ENCODE assay signal across 16 cellular contexts in the genomic region with DNA sequence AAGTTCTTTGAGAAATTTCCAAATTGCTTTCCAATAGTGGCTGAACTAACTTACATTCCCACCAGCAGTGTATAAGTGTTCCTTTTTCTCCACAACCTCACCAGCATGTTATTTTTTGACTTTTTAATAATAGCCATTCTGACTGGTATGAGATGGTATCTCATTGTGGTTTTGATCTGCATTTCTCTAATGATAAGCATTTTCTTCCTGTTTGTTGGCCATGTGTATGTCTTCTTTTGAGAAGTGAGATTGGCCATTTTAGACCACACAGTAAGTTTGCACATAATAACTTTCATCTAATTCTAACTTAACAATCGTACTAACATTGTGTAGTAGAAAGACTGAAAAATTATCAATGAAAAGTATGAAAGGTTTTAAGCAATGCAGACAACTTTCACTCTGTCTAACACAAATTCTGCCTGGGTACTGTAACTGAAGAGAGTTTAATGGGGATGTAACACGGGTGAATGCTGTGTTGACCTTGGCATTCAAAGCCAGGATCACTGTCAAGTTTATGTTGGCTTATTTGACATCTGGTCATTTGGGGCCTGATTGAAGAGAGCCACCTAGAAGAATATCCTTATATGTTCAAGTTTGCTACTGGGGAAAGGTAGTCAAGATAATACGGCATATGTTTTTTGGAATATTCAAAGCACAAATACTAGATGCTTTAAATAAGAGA. TPM values are rescaled to one million over a fixed set of nuclear protein-coding genes. Genes with fewer than 3 reads are reported as not detected.
DNase-seq lines count a peak whose midpoint lies in the region; ATAC-seq and TF ChIP-seq lines count a peak whose summit lies in the region.
"Had no signal": no experiment of that assay in that cellular context is flagged by ENCODE, and none has a peak within 500 bp of the region (broad histone marks: within the 10 kb centered on the region; RNA-seq: fewer than 3 reads in every experiment).

No MANE protein-coding gene starts in this region.

- TF ChIP-seq EP300 in sigmoid colon (IDR thresholded peaks at IDR 0.05) = no peak

- H3K4me1 Mint-ChIP-seq in T-helper 2 cell treated with Interferon-gamma antibody and Interleukin-4, amounts not matched to agents 5 μg/mL and 100 μg/mL, for 36 hours (ENCODE audit: low read depth) = peaks cover 3% of the 10 kb centered on the region
- H3K4me1 Mint-ChIP-seq: B cell had no signal

- DNase-seq in LNCaP clone FGC (ENCODE audit: low read depth) (peak; percentile 34), iris pigment epithelial cell (ENCODE audit: low read depth) (peak; percentile 27), sigmoid colon (no peak), kidney glomerular epithelial cell (lab: John Stamatoyannopoulos, UW) (no peak)
- no peak for DNase-seq in T-helper 2 cell treated with Interferon-gamma antibody and Interleukin-4, amounts not matched to agents 5 μg/mL and 100 μg/mL, for 36 hours (ENCODE audit: low spot score)
- DNase-seq: CD4-positive, alpha-beta T cell; DMS79 treated with DMSO at 0.1 percent for 48 hours; KG1; NCI-H1930; NCI-H2171 treated with DMSO at 0.1 percent for 48 hours; NCI-H510A treated with DMSO at 0.1 percent for 48 hours; SIG-M5 had no signal

- no peaks in the 10 kb centered on the region for H3K36me3 Mint-ChIP-seq in T-helper 2 cell treated with Interferon-gamma antibody and Interleukin-4, amounts not matched to agents 5 μg/mL and 100 μg/mL, for 36 hours (ENCODE audit: low read depth)

- no peak overlapping the region for H3K4me3 Mint-ChIP-seq in T-helper 2 cell treated with Interferon-gamma antibody and Interleukin-4, amounts not matched to agents 5 μg/mL and 100 μg/mL, for 36 hours
- H3K4me3 Mint-ChIP-seq: B cell; CD4-positive, alpha-beta T cell had no signal

- H3K36me3 ChIP-seq in skeletal muscle satellite cell (ENCODE audit: insufficient read depth, low read length) (no peaks in the 10 kb centered on the region), sigmoid colon (no peaks in the 10 kb centered on the region)

- H3K9me3 ChIP-seq in skeletal muscle satellite cell (replicated peaks; ENCODE audit: low read length) (no peaks in the 10 kb centered on the region), sigmoid colon (no peaks in the 10 kb centered on the region)

- no peak overlapping the region for H3K27ac Mint-ChIP-seq in T-helper 2 cell treated with Interferon-gamma antibody and Interleukin-4, amounts not matched to agents 5 μg/mL and 100 μg/mL, for 36 hours
- H3K27ac Mint-ChIP-seq: B cell; CD4-positive, alpha-beta T cell had no signal

- ATAC-seq in GM19455 (IDR thresholded peaks at IDR 0.05; ENCODE audit: unreplicated experiment) = no peak

- no peak overlapping the region for H3K9ac ChIP-seq in skeletal muscle satellite cell (ENCODE audit: low read depth, low read length)

- peaks cover 9% of the 10 kb centered on the region for H3K27me3 Mint-ChIP-seq in T-helper 2 cell treated with Interferon-gamma antibody and Interleukin-4, amounts not matched to agents 5 μg/mL and 100 μg/mL, for 36 hours (ENCODE audit: low read depth)
- H3K27me3 Mint-ChIP-seq: CD4-positive, alpha-beta T cell had no signal

- TF ChIP-seq POLR2A in sigmoid colon (IDR thresholded peaks at IDR 0.05) = no peak

- H3K4me1 ChIP-seq in skeletal muscle satellite cell (ENCODE audit: control insufficient read depth, insufficient read depth, low read length) (peaks cover 23% of the 10 kb centered on the region), sigmoid colon (peaks cover 0 to 31% (median 24%) of the 10 kb centered on the region in 4 donors)

- TF ChIP-seq CTCF in LNCaP clone FGC (IDR thresholded peaks at IDR 0.05; ENCODE audit: control insufficient read depth, extremely low read depth, insufficient read depth) (no peak), VCaP (conservative IDR thresholded peaks at IDR 0.05) (no peak), sigmoid colon (IDR thresholded peaks at IDR 0.05) (no peak)

- intact Hi-C loops in sigmoid colon (cut with DNase I) = no loop called here

- no peaks in the 10 kb centered on the region for H3K9me3 Mint-ChIP-seq in T-helper 2 cell treated with Interferon-gamma antibody and Interleukin-4, amounts not matched to agents 5 μg/mL and 100 μg/mL, for 36 hours
- H3K9me3 Mint-ChIP-seq: CD4-positive, alpha-beta T cell had no signal

- WGBS in sigmoid colon, 2 donors = 49 to 69% methylated on average over 3 of the region's 3 CpGs

- no peak overlapping the region for H3K4me3 ChIP-seq in LNCaP clone FGC (ENCODE audit: low read depth, low read length)
- no peak overlapping the region for H3K4me3 ChIP-seq in skeletal muscle satellite cell (ENCODE audit: low read length)
- no peak overlapping the region for H3K4me3 ChIP-seq in sigmoid colon

- H3K27ac ChIP-seq in VCaP (peak overlapping the region; percentile 26), sigmoid colon (peak overlapping the region in 1 of 4 donors; percentile 51)

- no peaks in the 10 kb centered on the region for H3K27me3 ChIP-seq in skeletal muscle satellite cell (ENCODE audit: control insufficient read depth, insufficient read depth, low read length)
- no peaks in the 10 kb centered on the region for H3K27me3 ChIP-seq in sigmoid colon

- H3K4me2 ChIP-seq in skeletal muscle satellite cell (ENCODE audit: low read length) = peak overlapping the region; percentile 28

RNA-seq across cellular contexts. Expression of a gene that starts 50.4 kb away (rescaled TPM):
- 15.3 and 16.2 TPM in 2 replicates for total RNA-seq in skeletal muscle satellite cell (2012; rRNA removed)
- total RNA-seq in sigmoid colon = 1 to 10 TPM; 4.3 to 9.7 (median 6.4) TPM
- 10 to 100 TPM in 1 of 3 donors, 1 to 10 TPM in 2; 6.7 to 29.0 (median 7.2) TPM for polyA plus RNA-seq in sigmoid colon
- total RNA-seq: B cell had no signal

Comparison
In these comparisons a context has a peak if more than half of its experiments do, and no peak if none do; other contexts are left out.
1. DNase-seq: peak in LNCaP clone FGC (single experiment) and iris pigment epithelial cell (single experiment); none in sigmoid colon (single experiment), T-helper 2 cell treated with Interferon-gamma antibody and Interleukin-4, amounts not matched to agents 5 μg/mL and 100 μg/mL, for 36 hours (single experiment) and kidney glomerular epithelial cell (single experiment).